9 cellular contexts compared by ENCODE assay signal in the genomic region with DNA sequence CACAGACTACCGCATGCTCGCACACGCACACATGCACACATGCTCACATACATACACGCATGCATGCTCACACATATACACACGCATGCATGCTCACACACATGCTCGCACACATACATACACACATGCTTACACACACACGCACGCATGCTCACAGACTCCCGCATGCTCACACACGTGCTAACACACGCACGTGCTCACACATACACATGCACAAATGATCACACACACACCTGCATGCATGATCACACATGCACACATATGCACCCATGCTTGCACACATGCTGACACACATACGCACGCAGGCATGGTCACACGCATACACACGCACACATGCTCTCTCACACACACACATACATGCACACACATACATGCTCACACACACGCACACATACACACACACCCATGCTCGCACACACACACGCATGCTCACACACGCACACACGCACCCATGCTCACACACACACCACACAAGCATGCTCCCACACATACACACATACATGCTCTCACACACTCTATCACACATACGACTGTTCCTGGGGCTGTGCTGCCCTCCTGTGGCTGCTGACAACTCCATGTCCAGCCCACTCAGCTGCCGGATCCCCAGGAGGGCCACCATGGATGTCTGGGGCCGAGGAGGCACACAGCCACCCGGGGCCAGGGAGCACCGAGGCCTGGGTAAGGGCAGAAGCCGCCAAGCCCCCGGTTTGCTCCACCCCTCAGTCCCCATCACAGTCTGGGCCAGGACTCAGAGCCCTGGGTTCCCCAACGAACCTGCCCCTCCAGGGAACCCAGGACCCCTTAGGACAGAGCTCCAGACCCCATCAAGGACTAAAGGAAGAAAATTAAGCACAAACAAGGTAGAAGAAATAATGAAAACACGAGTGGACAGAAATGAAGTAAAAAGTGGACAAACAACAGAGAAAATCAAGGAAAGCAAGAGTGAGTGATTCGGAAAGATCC. TPM values are rescaled to one million over a fixed set of nuclear protein-coding genes. Genes with fewer than 3 reads are reported as not detected.
A peak's percentile ranks its signal among the peaks of the same experiment; 100 is the strongest.
DNase-seq lines count a peak whose midpoint lies in the region; ATAC-seq and TF ChIP-seq lines count a peak whose summit lies in the region.
"Had no signal": no experiment of that assay in that cellular context is flagged by ENCODE, and none has a peak within 500 bp of the region (broad histone marks: within the 10 kb centered on the region; RNA-seq: fewer than 3 reads in every experiment).

No MANE protein-coding gene starts in this region.

- H3K4me3 ChIP-seq in AG04449 (ENCODE audit: low read depth, low read length) (no peak overlapping the region), GM23338 (no peak overlapping the region), coronary artery (no peak overlapping the region)
- H3K4me3 ChIP-seq: skin epidermis had no signal

- no peaks in the 10 kb centered on the region for H3K27me3 ChIP-seq in GM23338 (ENCODE audit: insufficient read depth)

- H3K4me3 Mint-ChIP-seq in GM23338: no peak overlapping the region

- DNase-seq in AG04449 (ENCODE audit: low read depth, low spot score) (no peak), GM23338 (ENCODE audit: low spot score) (peak; percentile 84), NCI-H524 treated with DMSO at 0.1 percent for 48 hours (lab: John Stamatoyannopoulos, UW) (peak; percentile 35), coronary artery (ENCODE audit: low spot score) (no peak), lung microvascular endothelial cell (ENCODE audit: low read depth in 2 of 2) (peak; percentile 86 to 92)
- peak; percentile 83 for DNase-seq in activated CD4-positive, alpha-beta T cell treated with anti-CD3 and anti-CD28 coated beads, Interleukin-2, amount 50 U/mL, for 1 hour
- DNase-seq in stimulated activated CD8-positive, alpha-beta memory T cell treated with anti-CD3 and anti-CD28 coated beads, Interleukin-12 subunit alpha, Interleukin-12 subunit beta, amount 100 ng/mL, for 4 hours (ENCODE audit: low read depth): peak; percentile 49

- H3K27ac ChIP-seq in GM23338 (ENCODE audit: low read depth) (no peak overlapping the region), coronary artery (no peak overlapping the region)
- H3K27ac ChIP-seq: skin epidermis had no signal

- no peak overlapping the region for H3K27ac Mint-ChIP-seq in GM23338

- H3K9me2 ChIP-seq in GM23338 (ENCODE audit: insufficient read depth): no peaks in the 10 kb centered on the region

- POLR2A ChIA-PET in AG04449 (lab: Yijun Ruan, JAX): no interaction called here

- no peaks in the 10 kb centered on the region for H3K36me3 ChIP-seq in GM23338 (ENCODE audit: insufficient read depth)

- peak; percentile 75 for ATAC-seq in GM23338
- ATAC-seq in GM18870 (IDR thresholded peaks at IDR 0.05; ENCODE audit: unreplicated experiment): no peak

- TF ChIP-seq CTCF in AG04449 (IDR thresholded peaks at IDR 0.05; ENCODE audit: insufficient read depth, low read length, missing control alignments) (peak; percentile 93), GM23338 (conservative IDR thresholded peaks at IDR 0.05; ENCODE audit: low read depth in 2 of 2) (peak; percentile 81 to 99), coronary artery (IDR thresholded peaks at IDR 0.05) (peak; percentile 82)

- peaks cover 8% of the 10 kb centered on the region; the same call in 2 of the 3 replicates for H3K4me1 Mint-ChIP-seq in GM23338

- no peaks in the 10 kb centered on the region for H3K79me2 ChIP-seq in GM23338 (replicated peaks; ENCODE audit: insufficient read depth)

- H3F3A ChIP-seq in GM23338 (replicated peaks; ENCODE audit: low read depth): peaks cover 16% of the 10 kb centered on the region

- H4K20me1 ChIP-seq in GM23338 (replicated peaks; ENCODE audit: insufficient read depth): no peaks in the 10 kb centered on the region

- H3K36me3 Mint-ChIP-seq in GM23338 (ENCODE audit: low read depth): no peaks in the 10 kb centered on the region

- CTCF ChIA-PET in AG04449 (lab: Yijun Ruan, JAX): interaction anchor here (0.7 to 1.4 kb wide), 18 partner anchors 9 to 319 kb away, joined by 3 to 163 read pairs (median 4); no protein-coding TSS in a partner anchor

- H2AFZ ChIP-seq in GM23338: no peak overlapping the region; the same call in 1 of the 2 replicates

- no peaks in the 10 kb centered on the region for H3K27me3 Mint-ChIP-seq in GM23338 (ENCODE audit: insufficient read depth, low read depth, poor library complexity)

- no peaks in the 10 kb centered on the region for H3K4me1 ChIP-seq in GM23338 (ENCODE audit: insufficient read depth)

- H3K9me3 Mint-ChIP-seq in GM23338: no peaks in the 10 kb centered on the region

- no peak overlapping the region for H3K4me2 ChIP-seq in GM23338

TF ChIP-seq in GM23338, 12 proteins besides CTCF, POLR2A, EP300 and RAD21:
- TF ChIP-seq, protein P1, sequence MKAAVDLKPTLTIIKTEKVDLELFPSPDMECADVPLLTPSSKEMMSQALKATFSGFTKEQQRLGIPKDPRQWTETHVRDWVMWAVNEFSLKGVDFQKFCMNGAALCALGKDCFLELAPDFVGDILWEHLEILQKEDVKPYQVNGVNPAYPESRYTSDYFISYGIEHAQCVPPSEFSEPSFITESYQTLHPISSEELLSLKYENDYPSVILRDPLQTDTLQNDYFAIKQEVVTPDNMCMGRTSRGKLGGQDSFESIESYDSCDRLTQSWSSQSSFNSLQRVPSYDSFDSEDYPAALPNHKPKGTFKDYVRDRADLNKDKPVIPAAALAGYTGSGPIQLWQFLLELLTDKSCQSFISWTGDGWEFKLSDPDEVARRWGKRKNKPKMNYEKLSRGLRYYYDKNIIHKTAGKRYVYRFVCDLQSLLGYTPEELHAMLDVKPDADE (IDR thresholded peaks at IDR 0.05): no peak

RNA-seq across cellular contexts. Expression of a gene that starts 31.4 kb away (rescaled TPM):
- total RNA-seq in GM23338 (2014; rRNA removed; shearing (Covaris generic)): 56.1 and 60.8 TPM in 2 replicates
- 38.2 and 44.4 TPM in 2 replicates for polyA plus RNA-seq in GM23338 (2016; fragmentation: Nextera tagmentation; extraction: Ambion mirVana)
- 330 and 384 TPM in 2 replicates for total RNA-seq in lung microvascular endothelial cell

RNA-seq across cellular contexts. Expression of a gene that starts 55.9 kb away (rescaled TPM):
- total RNA-seq in GM23338 (2014; rRNA removed; shearing (Covaris generic)): 33.3 and 44.7 TPM in 2 replicates
- 31.8 and 34.4 TPM in 2 replicates for polyA plus RNA-seq in GM23338 (2016; fragmentation: Nextera tagmentation; extraction: Ambion mirVana)
- 18.8 and 41.0 TPM in 2 replicates for total RNA-seq in lung microvascular endothelial cell

Comparison
In these comparisons a context has a peak if more than half of its experiments do, and no peak if none do; other contexts are left out.
1. DNase-seq: peak in GM23338 (single experiment), NCI-H524 treated with DMSO at 0.1 percent for 48 hours (single experiment), activated CD4-positive, alpha-beta T cell treated with anti-CD3 and anti-CD28 coated beads, Interleukin-2, amount 50 U/mL, for 1 hour (single experiment), lung microvascular endothelial cell (2 of 2) and stimulated activated CD8-positive, alpha-beta memory T cell treated with anti-CD3 and anti-CD28 coated beads, Interleukin-12 subunit alpha, Interleukin-12 subunit beta, amount 100 ng/mL, for 4 hours (single experiment); none in AG04449 (single experiment) and coronary artery (single experiment).
2. Peak in every context shown above with its lines, with median percentiles within 50 percentile points of each other: CTCF ChIP-seq.